ENCODE assay signal across 8 cellular contexts in the genomic region with DNA sequence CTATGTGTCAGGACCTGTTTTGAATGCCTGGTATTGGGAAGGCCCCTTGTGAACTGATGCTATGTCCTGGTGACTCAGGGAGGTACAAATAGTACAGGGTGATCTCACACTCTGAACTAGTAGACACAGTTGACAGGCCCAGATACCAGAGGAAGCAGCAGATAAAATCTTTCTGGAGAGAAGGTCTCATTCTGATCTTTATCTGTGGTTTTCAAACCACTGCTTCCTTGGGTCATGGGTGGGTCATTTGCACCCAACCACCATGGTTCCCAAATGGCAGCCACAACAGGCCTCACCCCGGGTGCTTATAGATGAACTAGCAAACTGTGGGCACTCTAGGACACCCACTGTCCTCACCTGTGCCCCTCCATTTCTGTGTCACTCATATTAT. TPM values are rescaled to one million over a fixed set of nuclear protein-coding genes. Genes with fewer than 3 reads are reported as not detected.
A peak's percentile ranks its signal among the peaks of the same experiment; 100 is the strongest.
DNase-seq lines count a peak whose midpoint lies in the region; ATAC-seq and TF ChIP-seq lines count a peak whose summit lies in the region.

No MANE protein-coding gene starts in this region.

- no peaks in the 10 kb centered on the region for H3K27me3 Mint-ChIP-seq in activated CD4-positive, alpha-beta T cell treated with anti-CD3 and anti-CD28 coated beads, Interleukin-2, amount 10 ng/mL, durations not matched to agents 24 days and 14 days

- no peak for TF ChIP-seq CTCF in body of pancreas (IDR thresholded peaks at IDR 0.05)

- no peak overlapping the region for H3K27ac ChIP-seq in body of pancreas

- peaks cover 13% of the 10 kb centered on the region for H3K4me1 ChIP-seq in body of pancreas

- ATAC-seq in HG03442 (IDR thresholded peaks at IDR 0.05; ENCODE audit: unreplicated experiment), result peak; percentile 52
- no peak for ATAC-seq in body of pancreas
- no peak for ATAC-seq in HG03521 (IDR thresholded peaks at IDR 0.05; ENCODE audit: unreplicated experiment)

- no peaks in the 10 kb centered on the region for H3K36me3 ChIP-seq in body of pancreas (replicated peaks in 1 of 2; ENCODE audit: insufficient read depth in 1 of 2, low read depth in 2 of 2)

- no peaks in the 10 kb centered on the region for H3K9me3 Mint-ChIP-seq in activated CD4-positive, alpha-beta T cell treated with anti-CD3 and anti-CD28 coated beads, Interleukin-2, amount 10 ng/mL, durations not matched to agents 24 days and 14 days

- peaks cover 35% of the 10 kb centered on the region for H3K4me1 Mint-ChIP-seq in activated CD4-positive, alpha-beta T cell treated with anti-CD3 and anti-CD28 coated beads, Interleukin-2, amount 10 ng/mL, durations not matched to agents 24 days and 14 days

- H3K4me3 ChIP-seq in skeletal muscle cell (ENCODE audit: low read depth, low read length) (no peak overlapping the region), body of pancreas (no peak overlapping the region)

- 60 to 71% methylated on average over 1 of the region's 1 CpG for WGBS in body of pancreas, 2 donors

- no peaks in the 10 kb centered on the region for H3K9me3 ChIP-seq in body of pancreas

- H3K27me3 ChIP-seq in body of pancreas, result no peaks in the 10 kb centered on the region

- peak overlapping the region; percentile 78 for H3K27ac Mint-ChIP-seq in activated CD4-positive, alpha-beta T cell treated with anti-CD3 and anti-CD28 coated beads, Interleukin-2, amount 10 ng/mL, durations not matched to agents 24 days and 14 days

- no peak for TF ChIP-seq POLR2A in body of pancreas (IDR thresholded peaks at IDR 0.05)

- H3K36me3 Mint-ChIP-seq in activated CD4-positive, alpha-beta T cell treated with anti-CD3 and anti-CD28 coated beads, Interleukin-2, amount 10 ng/mL, durations not matched to agents 24 days and 14 days (ENCODE audit: low read depth), result peaks cover 7% of the 10 kb centered on the region

- H3K4me3 Mint-ChIP-seq in activated CD4-positive, alpha-beta T cell treated with anti-CD3 and anti-CD28 coated beads, Interleukin-2, amount 10 ng/mL, durations not matched to agents 24 days and 14 days, result peak overlapping the region; percentile 49

- peak; percentile 75 for DNase-seq in activated CD4-positive, alpha-beta T cell treated with anti-CD3 and anti-CD28 coated beads, Interleukin-2, amount 10 ng/mL, durations not matched to agents 24 days and 14 days
- no peak for DNase-seq in activated CD4-positive, alpha-beta T cell treated with anti-CD3 and anti-CD28 coated beads for 1 hour
- DNase-seq in amniotic epithelial cell (ENCODE audit: low read depth) (peak; percentile 82), skeletal muscle cell (ENCODE audit: low read depth) (peak; percentile 41), NCI-H526 treated with DMSO at 0.1 percent for 48 hours (lab: John Stamatoyannopoulos, UW) (no peak), body of pancreas (no peak)

- intact Hi-C loops in activated CD4-positive, alpha-beta T cell treated with anti-CD3 and anti-CD28 coated beads, Interleukin-2, amount 10 ng/mL, durations not matched to agents 24 days and 14 days (cut with micrococcal nuclease), result loop anchor here (2.0 kb wide), 1 partner anchor 14 kb away; no protein-coding TSS in a partner anchor
- intact Hi-C loops in body of pancreas (cut with DNase I), result no loop called here

RNA-seq across cellular contexts. Expression of a gene that starts 43.4 kb away (rescaled TPM):
- 10.7 and 11.7 TPM in 2 replicates for total RNA-seq in activated CD4-positive, alpha-beta T cell treated with anti-CD3 and anti-CD28 coated beads, Interleukin-2, amount 10 ng/mL, durations not matched to agents 24 days and 14 days
- 10 to 100 TPM in 1 of 2 donors, 1 to 10 TPM in 1; 9.9 to 10.5 TPM for total RNA-seq in body of pancreas

Comparison
In these comparisons a context has a peak if more than half of its experiments do, and no peak if none do; other contexts are left out.
1. DNase-seq: peak in activated CD4-positive, alpha-beta T cell treated with anti-CD3 and anti-CD28 coated beads, Interleukin-2, amount 10 ng/mL, durations not matched to agents 24 days and 14 days (single experiment), amniotic epithelial cell (single experiment) and skeletal muscle cell (single experiment); none in activated CD4-positive, alpha-beta T cell treated with anti-CD3 and anti-CD28 coated beads for 1 hour (single experiment), NCI-H526 treated with DMSO at 0.1 percent for 48 hours (single experiment) and body of pancreas (0 of 4).